ENCODE assay signal across 8 cellular contexts in the genomic region with DNA sequence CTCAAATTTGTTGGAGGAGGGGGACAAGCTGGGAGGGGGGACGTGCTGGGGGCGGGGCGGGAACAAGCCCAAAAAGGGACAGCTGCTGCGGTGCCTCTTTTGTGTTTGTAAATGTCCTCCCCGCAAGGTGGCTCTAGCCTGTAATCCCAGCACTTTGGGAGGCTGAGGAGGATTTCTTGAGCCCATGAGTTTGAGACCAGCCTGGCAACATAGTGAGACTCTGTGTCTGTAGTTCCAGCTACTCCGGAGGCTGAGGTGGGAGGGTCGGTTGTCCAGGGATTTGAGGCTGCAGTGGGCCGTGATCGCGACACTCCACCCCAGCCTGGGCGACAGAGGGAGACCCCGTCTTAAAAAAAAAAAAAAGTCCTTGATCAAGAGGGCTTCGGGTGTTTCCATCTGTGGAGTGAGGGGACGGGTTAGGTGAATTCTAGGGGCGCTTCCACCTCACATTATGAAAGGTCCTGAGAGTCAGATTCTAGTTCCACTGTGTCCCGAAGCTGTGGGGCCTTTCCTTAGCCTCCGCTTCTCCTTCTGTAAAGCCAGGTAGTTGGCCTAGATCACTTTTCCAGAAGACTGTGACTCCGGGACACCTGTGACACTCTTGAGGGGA. TPM values are rescaled to one million over a fixed set of nuclear protein-coding genes. Genes with fewer than 3 reads are reported as not detected.
DNase-seq lines count a peak whose midpoint lies in the region; ATAC-seq, FAIRE-seq and TF ChIP-seq lines count a peak whose summit lies in the region.

No MANE protein-coding gene starts in this region.

- peaks cover 12% of the 10 kb centered on the region for H3K36me3 ChIP-seq in HUES6 (ENCODE audit: control insufficient read depth, insufficient read depth, low read length)
- H3K36me3 ChIP-seq in adipocyte (ENCODE audit: control insufficient read depth, insufficient read depth, low read length, severe bottlenecking): peaks cover 4% of the 10 kb centered on the region

- peak overlapping the region; percentile 99 for H3K4me3 ChIP-seq in HUES6 (ENCODE audit: low read depth, low read length)
- H3K4me3 ChIP-seq in adipocyte (ENCODE audit: low read length): peak overlapping the region; percentile 98
- H3K4me3 ChIP-seq in iPS-18c (ENCODE audit: insufficient read depth, low read depth, low read length): peak overlapping the region; percentile 76

- POLR2A ChIA-PET in CD4-positive, alpha-beta T cell (lab: Charles Lee): no interaction called here

- TF ChIP-seq CTCF in CD4-positive, alpha-beta T cell (IDR thresholded peaks at IDR 0.05): no peak

- H3K27me3 Mint-ChIP-seq in CD4-positive, alpha-beta T cell: peaks cover 48% of the 10 kb centered on the region
- H3K27me3 Mint-ChIP-seq in stimulated activated memory B cell treated with anti-CD40 and anti-IgM and Interleukin-4, amounts not matched to agents 10 μg/mL and 1 μg/mL and 100 μg/mL, for 72 hours: no peaks in the 10 kb centered on the region

- peaks cover 20% of the 10 kb centered on the region for H3K4me1 ChIP-seq in HUES6 (ENCODE audit: control insufficient read depth, insufficient read depth, low read length)
- peaks cover 36% of the 10 kb centered on the region for H3K4me1 ChIP-seq in adipocyte (ENCODE audit: control insufficient read depth, insufficient read depth, low read length)

- ATAC-seq in CD4-positive, alpha-beta T cell (ENCODE audit: poor library complexity): peak; percentile 21
- no peak for ATAC-seq in stimulated activated memory B cell treated with anti-CD40 and anti-IgM and Interleukin-4, amounts not matched to agents 10 μg/mL and 1 μg/mL and 100 μg/mL, for 72 hours
- ATAC-seq in HG02852 (IDR thresholded peaks at IDR 0.05; ENCODE audit: unreplicated experiment): no peak

- H3K27ac Mint-ChIP-seq in CD4-positive, alpha-beta T cell: no peak overlapping the region
- H3K27ac Mint-ChIP-seq in stimulated activated memory B cell treated with anti-CD40 and anti-IgM and Interleukin-4, amounts not matched to agents 10 μg/mL and 1 μg/mL and 100 μg/mL, for 72 hours: peak overlapping the region; percentile 65

- DNase-seq in CD4-positive, alpha-beta T cell: no peak
- DNase-seq in adipocyte (ENCODE audit: low read depth) (peak; percentile 64), frontal cortex (ENCODE audit: low spot score in 2 of 2) (no peak)
- no peak for DNase-seq in activated CD8-positive, alpha-beta memory T cell treated with anti-CD3 and anti-CD28 coated beads, Interleukin-2, amount 50 U/mL, for 48 hours

- H3K9me3 ChIP-seq in CD4-positive, alpha-beta T cell (ENCODE audit: control insufficient read depth, low read length): no peaks in the 10 kb centered on the region
- H3K9me3 ChIP-seq in HUES6 (ENCODE audit: control insufficient read depth, insufficient read depth, low read depth, low read length): 0 out of 2 replicates have a peak, but pooled peaks cover 4% of the 10 kb centered on the region
- no peaks in the 10 kb centered on the region for H3K9me3 ChIP-seq in adipocyte (ENCODE audit: control insufficient read depth, low read length)
- peaks cover 1% of the 10 kb centered on the region for H3K9me3 ChIP-seq in iPS-18c (ENCODE audit: control insufficient read depth, insufficient read depth, low read length)

- peaks cover 12% of the 10 kb centered on the region for H3K4me1 Mint-ChIP-seq in CD4-positive, alpha-beta T cell (ENCODE audit: low read depth)
- H3K4me1 Mint-ChIP-seq in stimulated activated memory B cell treated with anti-CD40 and anti-IgM and Interleukin-4, amounts not matched to agents 10 μg/mL and 1 μg/mL and 100 μg/mL, for 72 hours: peaks cover 46% of the 10 kb centered on the region

- intact Hi-C loops in CD4-positive, alpha-beta T cell (cut with DNase I, micrococcal nuclease): no loop called here

- peak overlapping the region; percentile 83 for H3K4me3 Mint-ChIP-seq in CD4-positive, alpha-beta T cell
- H3K4me3 Mint-ChIP-seq in stimulated activated memory B cell treated with anti-CD40 and anti-IgM and Interleukin-4, amounts not matched to agents 10 μg/mL and 1 μg/mL and 100 μg/mL, for 72 hours: peak overlapping the region; percentile 79

- H3K36me3 Mint-ChIP-seq in CD4-positive, alpha-beta T cell (ENCODE audit: low read depth): peaks cover 14% of the 10 kb centered on the region
- peaks cover 26% of the 10 kb centered on the region for H3K36me3 Mint-ChIP-seq in stimulated activated memory B cell treated with anti-CD40 and anti-IgM and Interleukin-4, amounts not matched to agents 10 μg/mL and 1 μg/mL and 100 μg/mL, for 72 hours

- peaks cover 25% of the 10 kb centered on the region for H3K27me3 ChIP-seq in CD4-positive, alpha-beta T cell (ENCODE audit: control insufficient read depth, insufficient read depth, low read length)
- no peaks in the 10 kb centered on the region for H3K27me3 ChIP-seq in HUES6 (ENCODE audit: control insufficient read depth, insufficient read depth, low read length)
- no peaks in the 10 kb centered on the region for H3K27me3 ChIP-seq in adipocyte (replicated peaks; ENCODE audit: control insufficient read depth, insufficient read depth, low read length)

- peaks cover 9% of the 10 kb centered on the region for H3K9me3 Mint-ChIP-seq in CD4-positive, alpha-beta T cell
- H3K9me3 Mint-ChIP-seq in stimulated activated memory B cell treated with anti-CD40 and anti-IgM and Interleukin-4, amounts not matched to agents 10 μg/mL and 1 μg/mL and 100 μg/mL, for 72 hours: no peaks in the 10 kb centered on the region

- CTCF ChIA-PET in CD4-positive, alpha-beta T cell (lab: Charles Lee): no interaction called here

- H3K9ac ChIP-seq in HUES6 (ENCODE audit: low read length): peak overlapping the region; percentile 87
- H3K9ac ChIP-seq in adipocyte (ENCODE audit: low read length): peak overlapping the region; percentile 86

- no peak for FAIRE-seq in frontal cortex (lab: Jason Lieb, UNC)

- no peak overlapping the region for H3K27ac ChIP-seq in CD4-positive, alpha-beta T cell (ENCODE audit: low read depth, low read length)
- H3K27ac ChIP-seq in HUES6 (ENCODE audit: low read depth, low read length): peak overlapping the region; percentile 99

RNA-seq across cellular contexts. Expression of a gene that starts 0.8 kb away (rescaled TPM):
- 1 to 10 TPM; 6.0 to 6.7 TPM for total RNA-seq in CD4-positive, alpha-beta T cell
- total RNA-seq in frontal cortex: 220 TPM

Comparison
In these comparisons a context has a peak if more than half of its experiments do, and no peak if none do; other contexts are left out.
1. RNA of a gene that starts 0.8 kb away (total RNA-seq): 220 TPM in frontal cortex (single experiment); 6.0 to 6.7 TPM in CD4-positive, alpha-beta T cell; every median in the first group is over 10 times any median in the second.
2. Peak in every context shown above with its lines, with median percentiles within 50 percentile points of each other: H3K4me3 ChIP-seq.